In the genomic region with DNA sequence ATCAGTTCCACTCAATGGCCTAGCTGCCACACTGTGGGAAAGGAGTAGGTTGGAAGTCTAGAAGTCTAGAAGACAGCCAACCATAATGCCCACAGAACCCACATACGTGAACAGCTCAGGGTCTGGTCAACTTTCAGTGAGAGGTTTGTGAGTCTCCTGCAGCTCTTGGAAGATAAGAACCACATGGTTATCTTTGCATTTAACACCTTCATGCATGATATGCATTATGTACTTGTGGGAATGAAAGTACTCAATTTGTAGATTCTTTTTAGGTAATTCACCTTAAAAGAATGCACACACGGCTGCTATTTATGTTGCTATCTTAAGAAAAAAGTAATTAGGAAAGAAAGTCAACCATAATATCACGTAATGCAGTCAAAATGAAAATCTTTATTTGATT, we compare ENCODE assay signal across 24 cellular contexts.
DNase-seq lines count a peak whose midpoint lies in the region; FAIRE-seq and TF ChIP-seq lines count a peak whose summit lies in the region.
"Had no signal": no experiment of that assay in that cellular context is flagged by ENCODE, and none has a peak within 500 bp of the region (broad histone marks: within the 10 kb centered on the region; RNA-seq: fewer than 3 reads in every experiment).

No MANE protein-coding gene starts in this region.

- no peaks in the 10 kb centered on the region for H3K9me3 ChIP-seq in spleen
- H3K9me3 ChIP-seq: SJSA1 had no signal

- H3K27ac ChIP-seq in spleen = no peak overlapping the region
- H3K27ac ChIP-seq: KMS-11, SJSA1 had no signal

- TF ChIP-seq POLR2A in spleen (IDR thresholded peaks at IDR 0.05) = no peak

- intact Hi-C loops in spleen (cut with DNase I; ENCODE audit: low total_unique reads) = loop anchor here (10.0 kb wide), 1 partner anchor 142 kb away; no protein-coding TSS in a partner anchor

- H3K27me3 ChIP-seq in spleen (replicated peaks in 1 of 7) = peaks cover 0 to 52% (median 0%) of the 10 kb centered on the region in 7 donors
- H3K27me3 ChIP-seq: SJSA1 had no signal

- peaks cover 0 to 3% (median 0%) of the 10 kb centered on the region in 6 donors for H3K4me1 ChIP-seq in spleen

- DNase-seq in GM18507 (ENCODE audit: extremely low spot score, insufficient read length, low read depth) (no peak), GM19239 (ENCODE audit: insufficient read length, low spot score) (no peak), HTR-8/SVneo (ENCODE audit: insufficient read length, low spot score) (no peak), spleen (peak; percentile 1), EL (no peak), kidney tubule cell (ENCODE audit: low spot score) (no peak), 8988T (no peak)
- DNase-seq: C1 segment of cervical spinal cord; CD4-positive, alpha-beta memory T cell; COR-L47; DMS53; GDM1; MM.1S; NCI-H1048; NCI-H1417; NCI-H1694; NCI-H2029 treated with DMSO at 0.1 percent for 48 hours; NCI-H2227 treated with DMSO at 0.1 percent for 48 hours; NCI-H69; Right ventricle myocardium superior; RPMI8226 had no signal

- H3K4me3 ChIP-seq in spleen = no peak overlapping the region
- H3K4me3 ChIP-seq: SJSA1 had no signal

- 73 to 88% (median 79%) methylated on average over 3 of the region's 3 CpGs for WGBS in spleen, 5 donors

- TF ChIP-seq CTCF in spleen (IDR thresholded peaks at IDR 0.05 in 8 of 11, conservative IDR thresholded peaks at IDR 0.05 in 3 of 11) = no peak

- FAIRE-seq in GM18507 (lab: Jason Lieb, UNC) = peak; percentile 63
- FAIRE-seq in GM19239 (lab: Jason Lieb, UNC) = peak; percentile 23
- FAIRE-seq in HTR-8/SVneo (lab: Jason Lieb, UNC) = peak; percentile 48
- FAIRE-seq: H54 had no signal

- no peaks in the 10 kb centered on the region for H3K36me3 ChIP-seq in spleen
- H3K36me3 ChIP-seq: SJSA1 had no signal
